11 cellular contexts compared by ENCODE assay signal in the genomic region with DNA sequence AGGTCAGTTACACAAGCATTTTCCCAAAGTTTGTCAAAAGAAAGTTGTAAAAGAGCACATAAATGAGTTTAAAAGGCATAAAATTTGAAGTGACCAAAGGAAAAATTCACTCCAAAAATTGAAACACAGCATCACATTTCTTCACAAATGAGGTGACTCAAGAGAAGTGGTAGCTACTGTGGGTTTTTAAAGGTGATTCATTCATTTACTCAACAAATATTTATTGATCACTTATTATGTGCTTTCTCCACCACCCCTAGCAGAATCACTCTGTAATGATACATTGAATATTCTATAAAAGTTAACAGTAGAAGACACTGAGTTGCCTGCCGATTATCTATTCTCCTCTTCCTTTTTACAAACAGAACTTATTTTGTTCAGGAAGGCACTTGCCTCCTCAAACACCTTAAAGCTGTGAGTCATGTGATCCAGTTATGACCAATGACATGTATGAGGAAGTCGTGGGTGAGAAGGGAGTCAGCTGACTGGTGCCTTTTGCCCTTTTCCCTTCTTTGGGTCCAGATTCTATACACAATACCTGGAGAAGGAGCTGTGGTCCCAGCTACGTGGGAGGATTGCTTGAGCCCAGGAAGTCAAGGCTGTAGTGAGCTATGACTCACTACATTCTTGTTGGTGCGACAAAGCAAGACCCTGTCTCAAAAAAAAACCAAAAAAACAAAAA.
DNase-seq lines count a peak whose midpoint lies in the region; ATAC-seq and TF ChIP-seq lines count a peak whose summit lies in the region.
"Had no signal": no experiment of that assay in that cellular context is flagged by ENCODE, and none has a peak within 500 bp of the region (broad histone marks: within the 10 kb centered on the region; RNA-seq: fewer than 3 reads in every experiment).

No MANE protein-coding gene starts in this region.

- DNase-seq in activated naive CD4-positive, alpha-beta T cell treated with anti-CD3 and anti-CD28 coated beads for 36 hours, result peak; percentile 31
- no peak for DNase-seq in activated naive CD4-positive, alpha-beta T cell (lab: John Stamatoyannopoulos, UW)
- DNase-seq in SK-MEL-5 (ENCODE audit: low read depth, low spot score) (peak; percentile 26), fibroblast of mammary gland (ENCODE audit: low read depth) (peak; percentile 44), DMS 273 treated with DMSO at 0.1 percent for 48 hours (lab: John Stamatoyannopoulos, UW) (no peak)
- no peak for DNase-seq in stimulated activated naive CD4-positive, alpha-beta T cell (lab: John Stamatoyannopoulos, UW)
- DNase-seq: activated gamma-delta T cell treated with Interleukin-2 at 50 U/mL for 16 hours, transverse colon had no signal

- no peaks in the 10 kb centered on the region for H3K27me3 Mint-ChIP-seq in activated naive CD4-positive, alpha-beta T cell treated with anti-CD3 and anti-CD28 coated beads for 36 hours (ENCODE audit: low read depth)
- no peaks in the 10 kb centered on the region for H3K27me3 Mint-ChIP-seq in stimulated activated naive CD8-positive, alpha-beta T cell treated with anti-CD3 and anti-CD28 coated beads, Interleukin-15, Interleukin-2, amounts not matched to agents 100 ng/mL and 50 ng/mL, for 24 hours

- H3K27ac Mint-ChIP-seq in activated naive CD4-positive, alpha-beta T cell treated with anti-CD3 and anti-CD28 coated beads for 36 hours, result no peak overlapping the region
- H3K27ac Mint-ChIP-seq in stimulated activated naive CD8-positive, alpha-beta T cell treated with anti-CD3 and anti-CD28 coated beads, Interleukin-15, Interleukin-2, amounts not matched to agents 100 ng/mL and 50 ng/mL, for 24 hours, result peak overlapping the region; percentile 79

- intact Hi-C loops in activated naive CD4-positive, alpha-beta T cell treated with anti-CD3 and anti-CD28 coated beads for 36 hours (cut with micrococcal nuclease), result loop anchor here (5.0 kb wide), 1 partner anchor 68 kb away; the partner anchor contains the start of gene CLNS1A

- TF ChIP-seq CTCF in fibroblast of mammary gland (conservative IDR thresholded peaks at IDR 0.05; ENCODE audit: control insufficient read depth, insufficient read depth, low read depth, low read length), result no peak

- in situ Hi-C loops in SK-MEL-5 (cut with HindIII; ENCODE audit: low pct_unique_long_range_greater_than_20kb, low sequenced_read_pairs), result no loop called here

- no peak overlapping the region for H3K4me3 ChIP-seq in fibroblast of mammary gland (ENCODE audit: control insufficient read depth, low read depth, low read length)
- H3K4me3 ChIP-seq: transverse colon had no signal

- H3K4me3 Mint-ChIP-seq in activated naive CD4-positive, alpha-beta T cell treated with anti-CD3 and anti-CD28 coated beads for 36 hours, result no peak overlapping the region
- H3K4me3 Mint-ChIP-seq in stimulated activated naive CD8-positive, alpha-beta T cell treated with anti-CD3 and anti-CD28 coated beads, Interleukin-15, Interleukin-2, amounts not matched to agents 100 ng/mL and 50 ng/mL, for 24 hours, result peak overlapping the region; percentile 40
- H3K4me3 Mint-ChIP-seq: CD8-positive, alpha-beta T cell had no signal

- no peak for ATAC-seq in GM19452 (IDR thresholded peaks at IDR 0.05; ENCODE audit: unreplicated experiment)
- ATAC-seq: CD8-positive, alpha-beta T cell had no signal

- CTCF ChIA-PET in activated naive CD4-positive, alpha-beta T cell treated with anti-CD3 and anti-CD28 coated beads for 36 hours (lab: Charles Lee), result interaction anchor here (0.6 to 1.2 kb wide), 4 partner anchors 8 to 127 kb away, joined by 3 to 4 read pairs (median 4); no protein-coding TSS in a partner anchor

- peaks cover 12% of the 10 kb centered on the region for H3K36me3 Mint-ChIP-seq in activated naive CD4-positive, alpha-beta T cell treated with anti-CD3 and anti-CD28 coated beads for 36 hours (ENCODE audit: low read depth)
- H3K36me3 Mint-ChIP-seq in stimulated activated naive CD8-positive, alpha-beta T cell treated with anti-CD3 and anti-CD28 coated beads, Interleukin-15, Interleukin-2, amounts not matched to agents 100 ng/mL and 50 ng/mL, for 24 hours (ENCODE audit: low read depth), result peaks cover 26% of the 10 kb centered on the region

- peaks cover 21% of the 10 kb centered on the region for H3K4me1 Mint-ChIP-seq in activated naive CD4-positive, alpha-beta T cell treated with anti-CD3 and anti-CD28 coated beads for 36 hours (ENCODE audit: low read depth)
- peaks cover 47% of the 10 kb centered on the region for H3K4me1 Mint-ChIP-seq in stimulated activated naive CD8-positive, alpha-beta T cell treated with anti-CD3 and anti-CD28 coated beads, Interleukin-15, Interleukin-2, amounts not matched to agents 100 ng/mL and 50 ng/mL, for 24 hours (ENCODE audit: low read depth)

- H3K9me3 Mint-ChIP-seq in activated naive CD4-positive, alpha-beta T cell treated with anti-CD3 and anti-CD28 coated beads for 36 hours, result no peaks in the 10 kb centered on the region
- H3K9me3 Mint-ChIP-seq in stimulated activated naive CD8-positive, alpha-beta T cell treated with anti-CD3 and anti-CD28 coated beads, Interleukin-15, Interleukin-2, amounts not matched to agents 100 ng/mL and 50 ng/mL, for 24 hours, result peaks cover 2% of the 10 kb centered on the region
- H3K9me3 Mint-ChIP-seq: CD8-positive, alpha-beta T cell had no signal

Comparison
In these comparisons a context has a peak if more than half of its experiments do, and no peak if none do; other contexts are left out.
1. DNase-seq: peak in activated naive CD4-positive, alpha-beta T cell treated with anti-CD3 and anti-CD28 coated beads for 36 hours (single experiment), SK-MEL-5 (single experiment) and fibroblast of mammary gland (single experiment); none in activated naive CD4-positive, alpha-beta T cell (0 of 4), DMS 273 treated with DMSO at 0.1 percent for 48 hours (single experiment) and stimulated activated naive CD4-positive, alpha-beta T cell (0 of 6).